In genomic region chr5:142324871-142325676, GRCh38 we compare ENCODE assay signal across 8 cellular contexts. TPM values are rescaled to one million over a fixed set of nuclear protein-coding genes. Genes with fewer than 3 reads are reported as not detected.
DNase-seq lines count a peak whose midpoint lies in the region; ATAC-seq, FAIRE-seq and TF ChIP-seq lines count a peak whose summit lies in the region.

Gene SPRY4, minus strand, starts transcription at chr5:142325021. Its CDS starts 9,913 bp downstream, at chr5:142315108.

- H3K4me3 ChIP-seq in ACC112 (ENCODE audit: low read depth, low read length) (peak within 1 kb of the TSS; percentile 93), WI38 (ENCODE audit: low read depth, low read length) (peak within 1 kb of the TSS; percentile 97), bronchial epithelial cell (ENCODE audit: low read depth, low read length) (peak within 1 kb of the TSS; percentile 44), small intestine (ENCODE audit: low read depth in 1 of 2, low read length in 2 of 2) (peak within 1 kb of the TSS; percentile 62 to 65)

- TF ChIP-seq CTCF in WI38 (IDR thresholded peaks at IDR 0.05; ENCODE audit: low read depth, low read length) (no peak), bronchial epithelial cell (IDR thresholded peaks at IDR 0.05; ENCODE audit: insufficient read depth, low read length, severe bottlenecking) (no peak)

- peak; percentile 93 for DNase-seq in NCI-H2171 treated with DMSO at 0.1 percent for 48 hours (lab: John Stamatoyannopoulos, UW)
- peak; percentile 94 for DNase-seq in bronchial epithelial cell (ENCODE audit: low read depth)
- DNase-seq in iPS-NIHi7 (ENCODE audit: extremely low spot score): peak; percentile 91
- DNase-seq in small intestine: peak; percentile 93

- FAIRE-seq in bronchial epithelial cell (lab: Jason Lieb, UNC) (no peak), small intestine (lab: Jason Lieb, UNC) (no peak)

- H3K27me3 ChIP-seq in ACC112 (ENCODE audit: insufficient read depth, low read length): no peaks in the 10 kb centered on the region
- no peaks in the 10 kb centered on the region for H3K27me3 ChIP-seq in bronchial epithelial cell (ENCODE audit: control insufficient read depth, insufficient read depth, low read length)
- peaks cover 0 to 4% of the 10 kb centered on the region in 2 donors for H3K27me3 ChIP-seq in small intestine (ENCODE audit: control insufficient read depth in 2 of 2, insufficient read depth in 2 of 2, low read length in 2 of 2)

- 0 to 1% (median 0%) methylated on average over 50 to 52 of the region's 52 CpGs for WGBS in small intestine, 3 donors

- peak within 1 kb of the TSS; percentile 85 for H3K27ac ChIP-seq in ACC112 (ENCODE audit: low read depth, low read length)
- peak within 1 kb of the TSS; percentile 91 to 95 for H3K27ac ChIP-seq in small intestine (ENCODE audit: low read depth in 1 of 2, low read length in 1 of 2)

- H3K79me2 ChIP-seq in ACC112 (ENCODE audit: control insufficient read depth, insufficient read depth, low read length, unreplicated experiment): peaks cover 91% of the 10 kb centered on the region

- H3K4me1 ChIP-seq in ACC112 (ENCODE audit: control insufficient read depth, insufficient read depth, low read length, unreplicated experiment) (peaks cover 41% of the 10 kb centered on the region), small intestine (ENCODE audit: control insufficient read depth in 2 of 2, insufficient read depth in 1 of 2, low read depth in 1 of 2, low read length in 1 of 2) (peaks cover 3 to 15% of the 10 kb centered on the region in 2 donors)

- peak within 1 kb of the TSS; percentile 67 for H2AFZ ChIP-seq in ACC112 (ENCODE audit: low read length, unreplicated experiment)

- no peaks in the 10 kb centered on the region for H3K9me3 ChIP-seq in small intestine (ENCODE audit: control insufficient read depth, low read depth)

- peaks cover 6% of the 10 kb centered on the region; the same call in 1 of the 2 replicates for H3K36me3 ChIP-seq in ACC112 (ENCODE audit: insufficient read depth, low read length)
- H3K36me3 ChIP-seq in bronchial epithelial cell (ENCODE audit: control insufficient read depth, insufficient read depth, low read length): no peaks in the 10 kb centered on the region
- H3K36me3 ChIP-seq in small intestine (ENCODE audit: control insufficient read depth in 2 of 2, insufficient read depth in 2 of 2, low read length in 2 of 2): no peaks in the 10 kb centered on the region

- peak; percentile 61 for ATAC-seq in GM18868 (IDR thresholded peaks at IDR 0.05; ENCODE audit: unreplicated experiment)
- ATAC-seq in HG03108 (IDR thresholded peaks at IDR 0.05; ENCODE audit: unreplicated experiment): peak; percentile 69

RNA-seq across cellular contexts. Expression of gene SPRY4, which starts in this region (rescaled TPM):
- total RNA-seq in bronchial epithelial cell: 0.51 and 1.3 TPM in 2 replicates
- polyA plus RNA-seq in small intestine: 1 to 10 TPM; 1.4 to 7.9 (median 5.8) TPM

Comparison
In these comparisons a context has a peak if more than half of its experiments do, and no peak if none do; other contexts are left out.
1. Peak in every context shown above with its lines: DNase-seq, ATAC-seq, H3K4me3 ChIP-seq and H3K27ac ChIP-seq.
2. H3K4me3 ChIP-seq: peak in every context shown above with its lines; median percentile 97 in WI38; 93 in ACC112; 64 in small intestine; 44 in bronchial epithelial cell.